18 cellular contexts compared by ENCODE assay signal in the genomic region with DNA sequence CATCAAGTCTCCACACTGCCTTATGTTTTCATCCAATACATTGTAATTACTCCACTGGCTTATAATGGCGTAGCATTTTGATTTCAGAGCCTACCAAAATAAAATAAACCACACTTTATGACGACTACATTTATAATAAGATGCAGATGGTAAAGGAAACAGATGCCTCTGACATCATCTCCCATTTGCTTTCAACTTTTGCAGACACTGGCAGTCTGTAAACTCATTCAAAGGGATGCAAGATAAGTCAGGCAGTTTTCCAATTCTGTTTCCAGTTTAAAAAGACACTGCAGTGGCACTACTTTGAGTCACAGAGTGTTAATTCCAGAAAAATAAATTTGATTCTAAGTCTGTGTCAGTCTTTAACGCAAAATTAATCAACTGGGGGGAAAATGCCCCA. TPM values are rescaled to one million over a fixed set of nuclear protein-coding genes. Genes with fewer than 3 reads are reported as not detected.
DNase-seq lines count a peak whose midpoint lies in the region; ATAC-seq, FAIRE-seq and TF ChIP-seq lines count a peak whose summit lies in the region.
"Had no signal": no experiment of that assay in that cellular context is flagged by ENCODE, and none has a peak within 500 bp of the region (broad histone marks: within the 10 kb centered on the region; RNA-seq: fewer than 3 reads in every experiment).

No MANE protein-coding gene starts in this region.

- FAIRE-seq in astrocyte (lab: Jason Lieb, UNC) (peak; percentile 65), small intestine (lab: Jason Lieb, UNC) (no peak)

- peaks cover 6% of the 10 kb centered on the region for H3K36me3 Mint-ChIP-seq in astrocyte (ENCODE audit: low read depth, unreplicated experiment)
- H3K36me3 Mint-ChIP-seq: CD4-positive, alpha-beta memory T cell; memory B cell had no signal

- DNase-seq in GM23248 (peak; percentile 72), astrocyte (ENCODE audit: low read depth) (peak; percentile 74), fibroblast of the conjunctiva (ENCODE audit: low read depth) (peak; percentile 36), smooth muscle cell (lab: John Stamatoyannopoulos, UW; ENCODE audit: unreplicated experiment) (no peak), NCI-H2171 (lab: John Stamatoyannopoulos, UW) (no peak), small intestine (no peak)
- DNase-seq: CD4-positive, alpha-beta memory T cell; gastrocnemius medialis; NCI-H2081; NCI-H748 treated with DMSO at 0.1 percent for 48 hours; SW 1271 had no signal

- peaks cover 10% of the 10 kb centered on the region; the same call in 1 of the 2 replicates for H4K20me1 ChIP-seq in GM23248 (ENCODE audit: insufficient read depth)
- peaks cover 11% of the 10 kb centered on the region for H4K20me1 ChIP-seq in astrocyte (ENCODE audit: insufficient read depth, low read length)
- H4K20me1 ChIP-seq in smooth muscle cell (ENCODE audit: low read depth): no peaks in the 10 kb centered on the region

- in situ Hi-C loops in GM23248 (cut with MboI): loop anchor here (10.0 kb wide), 2 partner anchors 285 to 1125 kb away; no protein-coding TSS in a partner anchor

- H3K27me3 Mint-ChIP-seq in astrocyte (ENCODE audit: low read depth, unreplicated experiment): no peaks in the 10 kb centered on the region
- H3K27me3 Mint-ChIP-seq: memory B cell had no signal

- peak overlapping the region; percentile 50 for H3K27ac Mint-ChIP-seq in astrocyte (ENCODE audit: unreplicated experiment)
- H3K27ac Mint-ChIP-seq: CD4-positive, alpha-beta memory T cell; memory B cell had no signal

- 12 to 16% methylated on average over 3 of the region's 3 CpGs for WGBS in GM23248 (ENCODE audit: low coverage in 1 of 2, low lambda C conversion rate in 2 of 2, missing lambda C conversion rate in 2 of 2), 2 experiments
- 13% methylated on average over 3 of the region's 3 CpGs for WGBS in smooth muscle cell (ENCODE audit: low lambda C conversion rate)
- WGBS in small intestine, 3 donors: 68 to 82% (median 70%) methylated on average over 3 of the region's 3 CpGs

- peaks cover 19% of the 10 kb centered on the region for H3K4me1 Mint-ChIP-seq in astrocyte (ENCODE audit: low read depth, unreplicated experiment)
- H3K4me1 Mint-ChIP-seq: memory B cell had no signal

- peaks cover 81% of the 10 kb centered on the region for H3K79me2 ChIP-seq in GM23248 (ENCODE audit: insufficient read depth)
- H3K79me2 ChIP-seq in astrocyte (ENCODE audit: insufficient read depth, low read length): peaks cover 50% of the 10 kb centered on the region
- peaks cover 34% of the 10 kb centered on the region for H3K79me2 ChIP-seq in smooth muscle cell (ENCODE audit: low read depth)

- H3K27ac ChIP-seq in GM23248 (peak overlapping the region; percentile 3), astrocyte (ENCODE audit: low read depth, low read length) (no peak overlapping the region), smooth muscle cell (ENCODE audit: low read depth) (peak overlapping the region; percentile 89), small intestine (ENCODE audit: low read depth in 1 of 2, low read length in 1 of 2) (no peak overlapping the region)
- H3K27ac ChIP-seq: gastrocnemius medialis, neutrophil, thoracic aorta had no signal

- H2AFZ ChIP-seq in GM23248: no peak overlapping the region
- H2AFZ ChIP-seq in astrocyte (ENCODE audit: low read depth, low read length): no peak overlapping the region
- peak overlapping the region; percentile 59 for H2AFZ ChIP-seq in smooth muscle cell (ENCODE audit: low read depth)

- H3K36me3 ChIP-seq in GM23248 (ENCODE audit: low read depth) (peaks cover 54% of the 10 kb centered on the region), astrocyte (ENCODE audit: insufficient read depth, low read length) (peaks cover 16% of the 10 kb centered on the region), smooth muscle cell (ENCODE audit: low read depth) (no peaks in the 10 kb centered on the region), small intestine (ENCODE audit: control insufficient read depth in 2 of 2, insufficient read depth in 2 of 2, low read length in 2 of 2) (no peaks in the 10 kb centered on the region)
- H3K36me3 ChIP-seq: gastrocnemius medialis, neutrophil, thoracic aorta had no signal

- peak overlapping the region; percentile 11 for H3K4me3 ChIP-seq in GM23248
- no peak overlapping the region for H3K4me3 ChIP-seq in astrocyte (ENCODE audit: insufficient read depth, low read depth, low read length)
- H3K4me3 ChIP-seq in smooth muscle cell: peak overlapping the region; percentile 28
- no peak overlapping the region for H3K4me3 ChIP-seq in small intestine (ENCODE audit: low read depth in 1 of 2, low read length in 2 of 2)
- H3K4me3 ChIP-seq: gastrocnemius medialis, thoracic aorta had no signal

- H3F3A ChIP-seq in GM23248 (ENCODE audit: insufficient read depth) (peaks cover 81% of the 10 kb centered on the region), smooth muscle cell (ENCODE audit: low read depth) (peaks cover 9% of the 10 kb centered on the region)

- no peak for TF ChIP-seq CTCF in astrocyte (IDR thresholded peaks at IDR 0.05; ENCODE audit: insufficient read depth, low read depth, low read length)
- TF ChIP-seq CTCF in smooth muscle cell (IDR thresholded peaks at IDR 0.05; ENCODE audit: borderline replicate concordance, insufficient read depth, poor library complexity, severe bottlenecking): no peak

- H3K4me1 ChIP-seq in GM23248 (ENCODE audit: insufficient read depth): peaks cover 45% of the 10 kb centered on the region
- peaks cover 12% of the 10 kb centered on the region for H3K4me1 ChIP-seq in astrocyte (ENCODE audit: insufficient read depth, low read length)
- peaks cover 10% of the 10 kb centered on the region for H3K4me1 ChIP-seq in smooth muscle cell (ENCODE audit: low read depth)
- H3K4me1 ChIP-seq in small intestine (ENCODE audit: control insufficient read depth in 2 of 2, insufficient read depth in 1 of 2, low read depth in 1 of 2, low read length in 1 of 2): no peaks in the 10 kb centered on the region
- H3K4me1 ChIP-seq: gastrocnemius medialis had no signal

- H3K9ac ChIP-seq in GM23248 (no peak overlapping the region), astrocyte (ENCODE audit: low read length) (no peak overlapping the region), smooth muscle cell (ENCODE audit: low read depth) (peak overlapping the region; percentile 73)

- H3K27me3 ChIP-seq in GM23248 (replicated peaks; ENCODE audit: insufficient read depth) (no peaks in the 10 kb centered on the region), astrocyte (ENCODE audit: insufficient read depth, low read length) (no peaks in the 10 kb centered on the region), smooth muscle cell (ENCODE audit: low read depth) (no peaks in the 10 kb centered on the region), small intestine (ENCODE audit: control insufficient read depth in 2 of 2, insufficient read depth in 2 of 2, low read length in 2 of 2) (no peaks in the 10 kb centered on the region)
- H3K27me3 ChIP-seq: gastrocnemius medialis had no signal

- no peak for ATAC-seq in GM18502 (IDR thresholded peaks at IDR 0.05; ENCODE audit: poor library complexity, unreplicated experiment)
- ATAC-seq: gastrocnemius medialis, HCT116, Panc1, sciatic nerve had no signal

- H3K9me2 ChIP-seq in GM23248 (ENCODE audit: insufficient read depth): no peaks in the 10 kb centered on the region

- no peaks in the 10 kb centered on the region for H3K9me3 Mint-ChIP-seq in astrocyte (ENCODE audit: unreplicated experiment)
- H3K9me3 Mint-ChIP-seq: CD4-positive, alpha-beta memory T cell; memory B cell had no signal

- H3K9me3 ChIP-seq in GM23248 (ENCODE audit: low read depth) (no peaks in the 10 kb centered on the region), astrocyte (ENCODE audit: insufficient read depth, low read depth, low read length) (no peaks in the 10 kb centered on the region), smooth muscle cell (replicated peaks; ENCODE audit: low read depth) (no peaks in the 10 kb centered on the region), small intestine (ENCODE audit: control insufficient read depth, low read depth) (no peaks in the 10 kb centered on the region)
- H3K9me3 ChIP-seq: gastrocnemius medialis, neutrophil, thoracic aorta had no signal

- peak overlapping the region; percentile 43 for H3K4me2 ChIP-seq in GM23248 (ENCODE audit: unreplicated experiment)
- H3K4me2 ChIP-seq in astrocyte (ENCODE audit: low read length): peak overlapping the region; percentile 44
- peak overlapping the region; percentile 82 for H3K4me2 ChIP-seq in smooth muscle cell

- H3K4me3 Mint-ChIP-seq in astrocyte (ENCODE audit: unreplicated experiment): no peak overlapping the region
- H3K4me3 Mint-ChIP-seq: CD4-positive, alpha-beta memory T cell; memory B cell had no signal

RNA-seq across cellular contexts. Expression of gene DSEL, which starts 6.8 kb away (rescaled TPM):
- 126 and 132 TPM in 2 replicates for total RNA-seq in GM23248 (2014; rRNA removed; shearing (Covaris generic))
- polyA plus RNA-seq in GM23248 (2016; fragmentation: Nextera tagmentation; extraction: Ambion mirVana) (36.8 and 38.2 TPM in 2 replicates), smooth muscle cell (4.3 TPM in 2 replicates), small intestine (1 to 10 TPM in 1 of 3 donors, under 1 TPM in 1, not detected in 1; 0.27 to 1.3 TPM)
- total RNA-seq in astrocyte (15.9 and 16.5 TPM in 2 replicates), smooth muscle cell (14.0 and 20.4 TPM in 2 replicates)

Comparison
In these comparisons a context has a peak if more than half of its experiments do, and no peak if none do; other contexts are left out.
1. DNase-seq: peak in GM23248 (single experiment), astrocyte (single experiment) and fibroblast of the conjunctiva (single experiment); none in smooth muscle cell (single experiment), NCI-H2171 (single experiment) and small intestine (single experiment).
2. H3K27ac ChIP-seq: peak in GM23248 (single experiment) and smooth muscle cell (single experiment); none in astrocyte (single experiment) and small intestine (0 of 2).
3. H3K4me3 ChIP-seq: peak in GM23248 (single experiment) and smooth muscle cell (single experiment); none in astrocyte (single experiment) and small intestine (0 of 2).
4. Peak in every context shown above with its lines, with median percentiles within 50 percentile points of each other: H3K4me2 ChIP-seq.